ENCODE assay signal across 9 cellular contexts in the genomic region with DNA sequence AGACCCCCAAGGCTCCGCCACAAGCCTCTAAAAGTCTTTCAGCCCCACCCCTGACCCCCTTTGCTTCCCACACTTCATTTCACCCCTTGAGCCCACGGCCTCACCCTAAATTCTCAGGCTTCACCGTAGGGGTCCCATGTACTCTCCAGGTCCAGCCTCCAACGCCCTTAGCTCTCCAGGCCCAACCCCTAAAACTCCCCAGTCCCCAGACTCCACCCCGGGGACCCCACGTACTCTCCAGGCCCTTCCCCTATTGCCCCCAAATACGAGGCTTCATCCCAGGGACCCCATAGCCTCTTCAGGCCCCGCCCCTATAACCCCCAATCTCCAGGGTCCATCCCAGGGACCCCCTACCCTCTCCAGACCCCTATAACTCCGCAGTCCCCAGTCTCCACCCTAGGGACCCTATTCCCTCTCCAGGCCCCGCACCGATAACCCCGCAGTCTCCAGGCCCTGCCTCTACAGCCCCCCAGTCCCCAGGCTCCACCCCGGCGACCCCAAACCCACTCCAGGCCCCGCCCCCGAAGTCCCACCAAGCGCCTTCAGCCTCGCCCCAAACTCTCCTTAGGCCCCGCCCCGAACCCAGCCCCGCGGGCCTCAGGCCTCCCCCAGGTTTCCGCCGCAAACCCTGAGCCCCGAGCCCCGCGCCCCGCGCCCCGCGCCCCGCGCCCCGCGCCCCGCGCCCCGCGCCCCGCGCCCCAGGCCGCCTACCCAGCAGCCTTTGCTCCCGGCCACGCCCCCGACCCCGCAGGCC. TPM values are rescaled to one million over a fixed set of nuclear protein-coding genes. Genes with fewer than 3 reads are reported as not detected.
DNase-seq lines count a peak whose midpoint lies in the region; ATAC-seq and TF ChIP-seq lines count a peak whose summit lies in the region.
"Had no signal": no experiment of that assay in that cellular context is flagged by ENCODE, and none has a peak within 500 bp of the region (broad histone marks: within the 10 kb centered on the region; RNA-seq: fewer than 3 reads in every experiment).

No MANE protein-coding gene starts in this region.

- POLR2A ChIA-PET in OCI-LY7 (lab: Charles Lee): interaction anchor here (1.1 to 1.5 kb wide), 2 partner anchors 10 to 15 kb away, joined by 3 read pairs; no protein-coding TSS in a partner anchor

- no peaks in the 10 kb centered on the region for H4K20me1 ChIP-seq in OCI-LY7 (ENCODE audit: insufficient read depth, low read length)

- H3K9ac ChIP-seq in endodermal cell (ENCODE audit: extremely low read depth, low read length, poor library complexity, severe bottlenecking): peak overlapping the region; percentile 70

- H3K27me3 Mint-ChIP-seq in endodermal cell (ENCODE audit: insufficient read depth) (no peaks in the 10 kb centered on the region), naive B cell (no peaks in the 10 kb centered on the region)

- H3K27ac Mint-ChIP-seq in endodermal cell (no peak overlapping the region), naive B cell (peak overlapping the region; percentile 79 to 100 (median 90))

- H3K79me2 ChIP-seq in OCI-LY7 (ENCODE audit: insufficient read depth, low read depth, low read length): 0 out of 2 replicates have a peak, but pooled peaks cover 5% of the 10 kb centered on the region

- DNase-seq in GM03348 (ENCODE audit: low spot score) (peak; percentile 62), OCI-LY7 (ENCODE audit: low spot score) (peak; percentile 36), endodermal cell (peak; percentile 39), naive B cell (no peak), HK-2 (ENCODE audit: unreplicated experiment) (no peak), AG08396 (ENCODE audit: low spot score) (no peak), NCI-H187 (lab: John Stamatoyannopoulos, UW) (no peak)

- peak overlapping the region; percentile 43 for H3K27ac ChIP-seq in OCI-LY7 (ENCODE audit: low read depth, low read length, poor library complexity, severe bottlenecking)
- H3K27ac ChIP-seq in endodermal cell (ENCODE audit: low read depth, low read length): peak overlapping the region; percentile 95

- H3K4me2 ChIP-seq in OCI-LY7 (ENCODE audit: low read length): peak overlapping the region; percentile 62

- H3K4me1 ChIP-seq in OCI-LY7 (ENCODE audit: insufficient read depth, low read length, poor library complexity, severe bottlenecking) (peaks cover 5% of the 10 kb centered on the region), endodermal cell (ENCODE audit: control insufficient read depth, insufficient read depth, low read length) (no peaks in the 10 kb centered on the region)

- no peaks in the 10 kb centered on the region for H3K9me2 ChIP-seq in OCI-LY7 (ENCODE audit: insufficient read depth, low read length)

- H3K36me3 ChIP-seq in OCI-LY7 (ENCODE audit: insufficient read depth, low read length) (peaks cover 10% of the 10 kb centered on the region; the same call in 1 of the 2 replicates), endodermal cell (ENCODE audit: control insufficient read depth, insufficient read depth, low read length) (peaks cover 31% of the 10 kb centered on the region)

- intact Hi-C loops in OCI-LY7 (cut with micrococcal nuclease; ENCODE audit: unreplicated experiment): loop anchor here (2.0 kb wide), 2 partner anchors 14 to 20 kb away; no protein-coding TSS in a partner anchor

- TF ChIP-seq CTCF in OCI-LY7 (conservative IDR thresholded peaks at IDR 0.05; ENCODE audit: low read length) (no peak), endodermal cell (conservative IDR thresholded peaks at IDR 0.05) (no peak)

- CTCF ChIA-PET in OCI-LY7 (lab: Charles Lee; ENCODE audit: unreplicated experiment): no interaction called here

- H3K4me3 ChIP-seq in OCI-LY7 (ENCODE audit: low read depth, low read length, poor library complexity, severe bottlenecking) (peak overlapping the region; percentile 91), endodermal cell (ENCODE audit: low read length) (peak overlapping the region; percentile 89)

- ATAC-seq in GM21786 (IDR thresholded peaks at IDR 0.05; ENCODE audit: unreplicated experiment): peak; percentile 25
- ATAC-seq in naive B cell (ENCODE audit: low read depth in 2 of 2): peak; percentile 57 to 60

- peaks cover 20% of the 10 kb centered on the region for H3K36me3 Mint-ChIP-seq in endodermal cell (ENCODE audit: low read depth)
- no peaks in the 10 kb centered on the region for H3K36me3 Mint-ChIP-seq in naive B cell

- BruUV-seq in OCI-LY7 (replicated peaks; lab: Mats Ljungman, UMichigan): no TSS peak

- peak overlapping the region; percentile 84; the same call in 1 of the 2 replicates for H2AFZ ChIP-seq in OCI-LY7 (ENCODE audit: low read length)

- H3K27me3 ChIP-seq in endodermal cell (ENCODE audit: control insufficient read depth, insufficient read depth, low read length, poor library complexity, severe bottlenecking): no peaks in the 10 kb centered on the region

- WGBS in endodermal cell (ENCODE audit: insufficient coverage in 1 of 2, insufficient read length in 1 of 2), 2 experiments: 5% methylated on average over 37 of the region's 46 CpGs; no CpG with 5 or more reads in 1 of the 2 experiments

- no peaks in the 10 kb centered on the region for H3K9me3 ChIP-seq in OCI-LY7 (ENCODE audit: low read length)
- H3K9me3 ChIP-seq in endodermal cell (ENCODE audit: control insufficient read depth, low read length): no peaks in the 10 kb centered on the region

- H3K4me1 Mint-ChIP-seq in endodermal cell (peaks cover 2% of the 10 kb centered on the region), naive B cell (peaks cover 27 to 32% (median 30%) of the 10 kb centered on the region in 3 donors)

- H3K9me3 Mint-ChIP-seq in endodermal cell (no peaks in the 10 kb centered on the region), naive B cell (peaks cover 0 to 3% (median 0%) of the 10 kb centered on the region in 7 donors)

- H3K4me3 Mint-ChIP-seq in endodermal cell: peak overlapping the region; percentile 72
- H3K4me3 Mint-ChIP-seq in naive B cell: peak overlapping the region; percentile 81 to 97 (median 92)

RNA-seq across cellular contexts. Expression of a gene that starts 0.6 kb away (rescaled TPM):
- 12.9 and 19.1 TPM in 2 replicates for total RNA-seq in OCI-LY7 (2014; rRNA removed; shearing (Covaris generic))
- 54.3 and 61.4 TPM in 2 replicates for total RNA-seq in OCI-LY7 (2022)
- 10 to 100 TPM; 75.8 to 92.4 TPM for total RNA-seq in endodermal cell
- polyA plus RNA-seq in endodermal cell (2013, experiment 1 of 2): 69.8 TPM
- 66.0 TPM for polyA plus RNA-seq in endodermal cell (2013, experiment 2 of 2)
- polyA plus RNA-seq in naive B cell (ENCODE audit: low read depth in 6 of 6): 10 to 100 TPM; 34.0 to 89.4 (median 51.1) TPM

RNA-seq across cellular contexts. Expression of a gene that starts 0.9 kb away (rescaled TPM):
- not detected in 2 replicates for total RNA-seq in OCI-LY7 (2014; rRNA removed; shearing (Covaris generic))
- total RNA-seq in OCI-LY7 (2022) (not detected in 2 replicates), endodermal cell (not detected)
- polyA plus RNA-seq in endodermal cell (2013, experiment 1 of 2): under 0.01 TPM
- polyA plus RNA-seq in endodermal cell (2013, experiment 2 of 2): under 0.01 TPM
- polyA plus RNA-seq in naive B cell (ENCODE audit: low read depth in 6 of 6): not detected
- total RNA-seq: T-helper 2 cell treated with Interferon-gamma antibody and Interleukin-4, amounts not matched to agents 100 ng/mL and 5 ng/mL, for 36 hours had no signal

RNA-seq across cellular contexts. Expression of a gene that starts 20.6 kb away (rescaled TPM):
- total RNA-seq in OCI-LY7 (2014; rRNA removed; shearing (Covaris generic)): 39.5 and 43.5 TPM in 2 replicates
- total RNA-seq in OCI-LY7 (2022) (64.9 and 75.2 TPM in 2 replicates), endodermal cell (10 to 100 TPM; 61.1 to 64.7 TPM)
- 54.6 TPM for polyA plus RNA-seq in endodermal cell (2013, experiment 1 of 2)
- polyA plus RNA-seq in endodermal cell (2013, experiment 2 of 2): 56.9 TPM
- 100 to 1,000 TPM; 162 to 209 (median 175) TPM for polyA plus RNA-seq in naive B cell (ENCODE audit: low read depth in 6 of 6)

RNA-seq across cellular contexts. Expression of a gene that starts 24.7 kb away (rescaled TPM):
- total RNA-seq in OCI-LY7 (2014; rRNA removed; shearing (Covaris generic)): not detected in 2 replicates
- total RNA-seq in OCI-LY7 (2022) (not detected in 2 replicates), endodermal cell (under 1 TPM in 1 of 2 donors, not detected in 1; 0.73 TPM)
- polyA plus RNA-seq in endodermal cell (2013, experiment 1 of 2): 1.3 TPM
- 0.70 TPM for polyA plus RNA-seq in endodermal cell (2013, experiment 2 of 2)
- under 1 TPM in 4 of 6 donors, not detected in 2; 0.17 to 0.42 (median 0.33) TPM for polyA plus RNA-seq in naive B cell (ENCODE audit: low read depth in 6 of 6)

RNA-seq across cellular contexts. Expression of a gene that starts 33.0 kb away (rescaled TPM):
- total RNA-seq in OCI-LY7 (2014; rRNA removed; shearing (Covaris generic)): 0.35 TPM in 1 of 2 replicates, not detected in the other
- total RNA-seq in OCI-LY7 (2022) (not detected in 2 replicates), endodermal cell (1 to 10 TPM in 1 of 2 donors, under 1 TPM in 1; 0.38 to 1.1 TPM)
- 0.50 TPM for polyA plus RNA-seq in endodermal cell (2013, experiment 1 of 2)
- polyA plus RNA-seq in endodermal cell (2013, experiment 2 of 2): not detected
- 1 to 10 TPM in 5 of 6 donors, not detected in 1; 1.2 to 3.2 (median 1.8) TPM for polyA plus RNA-seq in naive B cell (ENCODE audit: low read depth in 6 of 6)

Comparison
In these comparisons a context has a peak if more than half of its experiments do, and no peak if none do; other contexts are left out.
1. DNase-seq: peak in GM03348 (single experiment), OCI-LY7 (single experiment) and endodermal cell (single experiment); none in naive B cell (single experiment), HK-2 (single experiment), AG08396 (single experiment) and NCI-H187 (0 of 2).